9 cellular contexts compared by ENCODE assay signal in the genomic region with DNA sequence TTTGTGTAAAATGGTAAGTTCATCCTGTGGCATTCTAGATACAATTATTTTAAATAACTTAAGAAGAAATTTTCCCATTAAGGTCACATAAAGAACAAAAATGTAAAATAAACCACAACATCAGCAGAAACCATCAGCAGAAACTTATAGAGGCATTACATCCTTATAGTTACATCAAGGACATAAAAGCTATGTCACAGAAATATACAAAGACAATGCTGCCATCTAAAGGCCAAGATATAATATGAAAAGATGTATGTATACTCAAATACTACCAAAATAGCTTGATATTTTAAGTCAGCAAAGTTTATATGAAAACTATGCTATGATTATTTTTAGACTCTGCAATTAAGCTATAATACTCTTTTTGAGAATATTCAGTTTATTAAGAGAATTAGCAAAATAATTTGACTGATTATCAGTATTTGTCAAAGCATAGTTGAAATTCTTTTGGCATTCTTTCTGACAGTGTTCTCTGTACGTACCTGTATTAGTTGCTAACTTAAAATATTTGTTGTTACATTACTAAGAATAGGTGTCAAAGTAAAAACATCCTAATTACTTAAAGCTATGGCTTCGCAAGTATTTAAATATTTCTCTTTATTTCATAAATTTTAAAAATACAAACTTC. TPM values are rescaled to one million over a fixed set of nuclear protein-coding genes. Genes with fewer than 3 reads are reported as not detected.
DNase-seq lines count a peak whose midpoint lies in the region; ATAC-seq and TF ChIP-seq lines count a peak whose summit lies in the region.
"Had no signal": no experiment of that assay in that cellular context is flagged by ENCODE, and none has a peak within 500 bp of the region (broad histone marks: within the 10 kb centered on the region; RNA-seq: fewer than 3 reads in every experiment).

No MANE protein-coding gene starts in this region.

- DNase-seq in DMS 273 treated with DMSO at 0.1 percent for 48 hours (lab: John Stamatoyannopoulos, UW) (peak; percentile 20), HS-5 (ENCODE audit: low read depth) (peak; percentile 20), PC-9 (peak in 1 of 2 experiments; percentile 51), esophagus muscularis mucosa (ENCODE audit: extremely low spot score) (no peak), progenitor cell of endocrine pancreas (ENCODE audit: low spot score, unreplicated experiment) (no peak), nucleus accumbens (lab: John Stamatoyannopoulos, UW) (no peak)
- no peak for DNase-seq in stimulated activated naive CD8-positive, alpha-beta T cell treated with anti-CD3 and anti-CD28 coated beads, Interleukin-15, amount 100 ng/mL, for 72 hours
- DNase-seq: T-cell had no signal

- no peak overlapping the region for H3K4me3 ChIP-seq in PC-9
- H3K4me3 ChIP-seq in esophagus muscularis mucosa, result no peak overlapping the region

- no peaks in the 10 kb centered on the region for H3K9me3 ChIP-seq in PC-9 (ENCODE audit: insufficient read depth, low read depth)
- no peaks in the 10 kb centered on the region for H3K9me3 ChIP-seq in esophagus muscularis mucosa

- H3K9me2 ChIP-seq in PC-9 (ENCODE audit: insufficient read depth), result no peaks in the 10 kb centered on the region

- H3K4me1 ChIP-seq in PC-9 (replicated peaks; ENCODE audit: insufficient read depth) (no peaks in the 10 kb centered on the region), esophagus muscularis mucosa (no peaks in the 10 kb centered on the region)

- no peak overlapping the region for H3K27ac Mint-ChIP-seq in progenitor cell of endocrine pancreas
- no peak overlapping the region for H3K27ac Mint-ChIP-seq in stimulated activated naive CD8-positive, alpha-beta T cell treated with anti-CD3 and anti-CD28 coated beads, Interleukin-15, amount 100 ng/mL, for 72 hours
- H3K27ac Mint-ChIP-seq: T-cell had no signal

- BruUV-seq in PC-9 (replicated peaks; lab: Mats Ljungman, UMichigan), result no TSS peak

- no peak for TF ChIP-seq POLR2A in esophagus muscularis mucosa (IDR thresholded peaks at IDR 0.05; ENCODE audit: low read depth)

- no peaks in the 10 kb centered on the region for H3K27me3 Mint-ChIP-seq in progenitor cell of endocrine pancreas
- H3K27me3 Mint-ChIP-seq in stimulated activated naive CD8-positive, alpha-beta T cell treated with anti-CD3 and anti-CD28 coated beads, Interleukin-15, amount 100 ng/mL, for 72 hours, result no peaks in the 10 kb centered on the region
- H3K27me3 Mint-ChIP-seq: T-cell had no signal

- H3F3A ChIP-seq in PC-9 (ENCODE audit: insufficient read depth, low read depth), result no peaks in the 10 kb centered on the region; the same call in 1 of the 2 replicates

- peak; percentile 89 for ATAC-seq in GM19395 (IDR thresholded peaks at IDR 0.05; ENCODE audit: unreplicated experiment)
- ATAC-seq in stimulated activated naive CD8-positive, alpha-beta T cell treated with anti-CD3 and anti-CD28 coated beads, Interleukin-15, amount 100 ng/mL, for 72 hours, result no peak

- no peaks in the 10 kb centered on the region for H3K27me3 ChIP-seq in PC-9 (ENCODE audit: insufficient read depth, low read depth)
- no peaks in the 10 kb centered on the region for H3K27me3 ChIP-seq in esophagus muscularis mucosa

- H3K27ac ChIP-seq in PC-9 (no peak overlapping the region), esophagus muscularis mucosa (replicated peaks in 1 of 4) (no peak overlapping the region)

- WGBS in esophagus muscularis mucosa, result 78% methylated on average over 2 of the region's 2 CpGs

- peak; percentile 70 for TF ChIP-seq CTCF in PC-9 (conservative IDR thresholded peaks at IDR 0.05)
- peak; percentile 32 to 43 (median 34) for TF ChIP-seq CTCF in esophagus muscularis mucosa (IDR thresholded peaks at IDR 0.05)
- TF ChIP-seq CTCF in progenitor cell of endocrine pancreas (IDR thresholded peaks at IDR 0.05; ENCODE audit: unreplicated experiment), result peak; percentile 56

- H3K4me3 Mint-ChIP-seq in progenitor cell of endocrine pancreas (ENCODE audit: low read depth), result no peak overlapping the region
- no peak overlapping the region for H3K4me3 Mint-ChIP-seq in stimulated activated naive CD8-positive, alpha-beta T cell treated with anti-CD3 and anti-CD28 coated beads, Interleukin-15, amount 100 ng/mL, for 72 hours
- H3K4me3 Mint-ChIP-seq: T-cell had no signal

- peaks cover 3% of the 10 kb centered on the region for H3K36me3 Mint-ChIP-seq in progenitor cell of endocrine pancreas (ENCODE audit: insufficient read depth)

- no peaks in the 10 kb centered on the region for H3K9me3 Mint-ChIP-seq in progenitor cell of endocrine pancreas (ENCODE audit: low read depth)
- H3K9me3 Mint-ChIP-seq in stimulated activated naive CD8-positive, alpha-beta T cell treated with anti-CD3 and anti-CD28 coated beads, Interleukin-15, amount 100 ng/mL, for 72 hours, result no peaks in the 10 kb centered on the region
- H3K9me3 Mint-ChIP-seq: T-cell had no signal

- no peaks in the 10 kb centered on the region for H3K36me3 ChIP-seq in PC-9 (ENCODE audit: low read depth)
- H3K36me3 ChIP-seq in esophagus muscularis mucosa, result peaks cover 0 to 4% (median 0%) of the 10 kb centered on the region in 4 donors

- CTCF ChIA-PET in PC-9 (lab: Charles Lee), result interaction anchor here (0.6 to 1.1 kb wide), 2 partner anchors 85 to 730 kb away, joined by 3 to 7 read pairs; no protein-coding TSS in a partner anchor

- no peaks in the 10 kb centered on the region; the same call in 1 of the 2 replicates for H4K20me1 ChIP-seq in PC-9 (ENCODE audit: insufficient read depth)

- TF ChIP-seq EP300 in esophagus muscularis mucosa (IDR thresholded peaks at IDR 0.05), result no peak

- POLR2A ChIA-PET in PC-9 (lab: Charles Lee; ENCODE audit: unreplicated experiment), result interaction anchor here (0.7 kb wide), 1 partner anchor 78 kb away, joined by 3 read pairs; no protein-coding TSS in a partner anchor

- H3K4me2 ChIP-seq in PC-9, result no peak overlapping the region

- H3K4me1 Mint-ChIP-seq in progenitor cell of endocrine pancreas (ENCODE audit: low read depth), result peaks cover 6% of the 10 kb centered on the region
- no peaks in the 10 kb centered on the region for H3K4me1 Mint-ChIP-seq in stimulated activated naive CD8-positive, alpha-beta T cell treated with anti-CD3 and anti-CD28 coated beads, Interleukin-15, amount 100 ng/mL, for 72 hours

- H2AFZ ChIP-seq in PC-9, result no peak overlapping the region

- no peaks in the 10 kb centered on the region for H3K79me2 ChIP-seq in PC-9 (ENCODE audit: low read depth)

- intact Hi-C loops in PC-9 (cut with micrococcal nuclease; ENCODE audit: unreplicated experiment), result loop anchor here (2.0 to 5.0 kb wide), 3 partner anchors 85 to 673 kb away; a partner anchor contains a TSS
- intact Hi-C loops in esophagus muscularis mucosa (cut with DNase I), result no loop called here

RNA-seq across cellular contexts. Expression of a gene that starts 36.2 kb away (rescaled TPM):
- total RNA-seq in PC-9 (2021) (14.7 and 19.5 TPM in 2 replicates), esophagus muscularis mucosa (10 to 100 TPM; 14.4 to 22.0 (median 16.6) TPM), progenitor cell of endocrine pancreas (15.9 and 21.7 TPM in 2 replicates)

Comparison
In these comparisons a context has a peak if more than half of its experiments do, and no peak if none do; other contexts are left out.
1. DNase-seq: peak in DMS 273 treated with DMSO at 0.1 percent for 48 hours (single experiment) and HS-5 (single experiment); none in esophagus muscularis mucosa (single experiment), progenitor cell of endocrine pancreas (single experiment), stimulated activated naive CD8-positive, alpha-beta T cell treated with anti-CD3 and anti-CD28 coated beads, Interleukin-15, amount 100 ng/mL, for 72 hours (0 of 2) and nucleus accumbens (0 of 56).
2. Peak in every context shown above with its lines, with median percentiles within 50 percentile points of each other: CTCF ChIP-seq.